Comparison of ENCODE assay signal across 1 cellular context in the genomic region with DNA sequence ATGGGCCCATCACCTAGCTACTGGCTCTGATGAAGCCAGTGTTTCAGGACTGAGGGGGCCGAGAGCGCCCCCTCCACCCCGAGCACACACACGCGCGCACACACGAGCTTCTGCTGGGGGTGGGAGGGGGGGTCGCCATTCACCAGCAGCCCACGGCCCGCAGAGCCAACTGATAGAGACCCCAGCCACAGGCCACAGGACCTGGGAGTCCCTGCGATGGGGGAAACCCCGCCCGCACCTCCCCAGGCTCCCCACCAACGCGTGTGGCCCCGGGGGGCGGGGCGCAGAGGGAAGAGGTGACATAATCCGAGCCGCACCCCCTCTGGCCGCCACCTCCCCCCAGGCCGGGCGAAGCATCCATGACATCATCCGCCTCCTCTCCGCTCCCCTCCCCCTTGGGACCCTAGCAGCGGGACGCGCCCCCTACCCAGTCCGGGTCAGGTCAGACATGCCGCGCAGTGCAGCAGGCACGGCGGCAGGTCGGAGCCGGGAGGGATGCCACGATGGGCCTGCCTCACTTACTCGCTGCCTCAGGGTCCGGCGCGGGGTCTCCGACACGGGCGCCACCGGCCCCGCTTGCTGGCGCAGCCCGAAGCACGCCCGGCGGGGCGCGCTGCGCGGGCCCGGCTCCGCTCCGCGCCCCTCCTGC.
A peak's percentile ranks its signal among the peaks of the same experiment; 100 is the strongest.
TF ChIP-seq lines count a peak whose summit lies in the region.

A gene (minus strand): TSS at position 617 of the 649 bp plus-strand sequence. CDS start 6,386 bp downstream, outside the sequence.

TF ChIP-seq in K562, 482 proteins besides CTCF, POLR2A, EP300 and RAD21 (continued from another document and continues in another):
- TF ChIP-seq, protein P1, sequence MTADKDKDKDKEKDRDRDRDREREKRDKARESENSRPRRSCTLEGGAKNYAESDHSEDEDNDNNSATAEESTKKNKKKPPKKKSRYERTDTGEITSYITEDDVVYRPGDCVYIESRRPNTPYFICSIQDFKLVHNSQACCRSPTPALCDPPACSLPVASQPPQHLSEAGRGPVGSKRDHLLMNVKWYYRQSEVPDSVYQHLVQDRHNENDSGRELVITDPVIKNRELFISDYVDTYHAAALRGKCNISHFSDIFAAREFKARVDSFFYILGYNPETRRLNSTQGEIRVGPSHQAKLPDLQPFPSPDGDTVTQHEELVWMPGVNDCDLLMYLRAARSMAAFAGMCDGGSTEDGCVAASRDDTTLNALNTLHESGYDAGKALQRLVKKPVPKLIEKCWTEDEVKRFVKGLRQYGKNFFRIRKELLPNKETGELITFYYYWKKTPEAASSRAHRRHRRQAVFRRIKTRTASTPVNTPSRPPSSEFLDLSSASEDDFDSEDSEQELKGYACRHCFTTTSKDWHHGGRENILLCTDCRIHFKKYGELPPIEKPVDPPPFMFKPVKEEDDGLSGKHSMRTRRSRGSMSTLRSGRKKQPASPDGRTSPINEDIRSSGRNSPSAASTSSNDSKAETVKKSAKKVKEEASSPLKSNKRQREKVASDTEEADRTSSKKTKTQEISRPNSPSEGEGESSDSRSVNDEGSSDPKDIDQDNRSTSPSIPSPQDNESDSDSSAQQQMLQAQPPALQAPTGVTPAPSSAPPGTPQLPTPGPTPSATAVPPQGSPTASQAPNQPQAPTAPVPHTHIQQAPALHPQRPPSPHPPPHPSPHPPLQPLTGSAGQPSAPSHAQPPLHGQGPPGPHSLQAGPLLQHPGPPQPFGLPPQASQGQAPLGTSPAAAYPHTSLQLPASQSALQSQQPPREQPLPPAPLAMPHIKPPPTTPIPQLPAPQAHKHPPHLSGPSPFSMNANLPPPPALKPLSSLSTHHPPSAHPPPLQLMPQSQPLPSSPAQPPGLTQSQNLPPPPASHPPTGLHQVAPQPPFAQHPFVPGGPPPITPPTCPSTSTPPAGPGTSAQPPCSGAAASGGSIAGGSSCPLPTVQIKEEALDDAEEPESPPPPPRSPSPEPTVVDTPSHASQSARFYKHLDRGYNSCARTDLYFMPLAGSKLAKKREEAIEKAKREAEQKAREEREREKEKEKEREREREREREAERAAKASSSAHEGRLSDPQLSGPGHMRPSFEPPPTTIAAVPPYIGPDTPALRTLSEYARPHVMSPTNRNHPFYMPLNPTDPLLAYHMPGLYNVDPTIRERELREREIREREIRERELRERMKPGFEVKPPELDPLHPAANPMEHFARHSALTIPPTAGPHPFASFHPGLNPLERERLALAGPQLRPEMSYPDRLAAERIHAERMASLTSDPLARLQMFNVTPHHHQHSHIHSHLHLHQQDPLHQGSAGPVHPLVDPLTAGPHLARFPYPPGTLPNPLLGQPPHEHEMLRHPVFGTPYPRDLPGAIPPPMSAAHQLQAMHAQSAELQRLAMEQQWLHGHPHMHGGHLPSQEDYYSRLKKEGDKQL (CRISPR knock-in tag; IDR thresholded peaks at IDR 0.05; ENCODE audit: borderline replicate concordance) = peak; percentile 90
- TF ChIP-seq, protein P2, sequence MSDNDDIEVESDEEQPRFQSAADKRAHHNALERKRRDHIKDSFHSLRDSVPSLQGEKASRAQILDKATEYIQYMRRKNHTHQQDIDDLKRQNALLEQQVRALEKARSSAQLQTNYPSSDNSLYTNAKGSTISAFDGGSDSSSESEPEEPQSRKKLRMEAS (CRISPR knock-in tag; IDR thresholded peaks at IDR 0.05) = 0 out of 2 replicates have a peak, but pooled peaks have one; percentile 34
- TF ChIP-seq NCOR1 (IDR thresholded peaks at IDR 0.05) = peak; percentile 12; the same call in 1 of the 2 replicates
- TF ChIP-seq ZNF253 (CRISPR knock-in tag; conservative IDR thresholded peaks at IDR 0.05) = no peak
- peak; percentile 41; the same call in 1 of the 2 replicates for TF ChIP-seq EP400 (IDR thresholded peaks at IDR 0.05)
- TF ChIP-seq MCM2 (IDR thresholded peaks at IDR 0.05; ENCODE audit: low read depth) = no peak
- TF ChIP-seq NRF1 (conservative IDR thresholded peaks at IDR 0.05 in 1 of 2, IDR thresholded peaks at IDR 0.05 in 1 of 2) = peak; percentile 63 to 70; a peak in 2 of 4 replicates
- TF ChIP-seq, protein P3, sequence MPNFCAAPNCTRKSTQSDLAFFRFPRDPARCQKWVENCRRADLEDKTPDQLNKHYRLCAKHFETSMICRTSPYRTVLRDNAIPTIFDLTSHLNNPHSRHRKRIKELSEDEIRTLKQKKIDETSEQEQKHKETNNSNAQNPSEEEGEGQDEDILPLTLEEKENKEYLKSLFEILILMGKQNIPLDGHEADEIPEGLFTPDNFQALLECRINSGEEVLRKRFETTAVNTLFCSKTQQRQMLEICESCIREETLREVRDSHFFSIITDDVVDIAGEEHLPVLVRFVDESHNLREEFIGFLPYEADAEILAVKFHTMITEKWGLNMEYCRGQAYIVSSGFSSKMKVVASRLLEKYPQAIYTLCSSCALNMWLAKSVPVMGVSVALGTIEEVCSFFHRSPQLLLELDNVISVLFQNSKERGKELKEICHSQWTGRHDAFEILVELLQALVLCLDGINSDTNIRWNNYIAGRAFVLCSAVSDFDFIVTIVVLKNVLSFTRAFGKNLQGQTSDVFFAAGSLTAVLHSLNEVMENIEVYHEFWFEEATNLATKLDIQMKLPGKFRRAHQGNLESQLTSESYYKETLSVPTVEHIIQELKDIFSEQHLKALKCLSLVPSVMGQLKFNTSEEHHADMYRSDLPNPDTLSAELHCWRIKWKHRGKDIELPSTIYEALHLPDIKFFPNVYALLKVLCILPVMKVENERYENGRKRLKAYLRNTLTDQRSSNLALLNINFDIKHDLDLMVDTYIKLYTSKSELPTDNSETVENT (CRISPR knock-in tag; IDR thresholded peaks at IDR 0.05) = peak; percentile 56; the same call in 1 of the 2 replicates
- no peak for TF ChIP-seq FUS (optimal IDR thresholded peaks at IDR 0.05; ENCODE audit: low read depth, low read length)
- TF ChIP-seq SP1 (CRISPR knock-in tag; IDR thresholded peaks at IDR 0.05) = peak; percentile 55
- TF ChIP-seq, protein P4, sequence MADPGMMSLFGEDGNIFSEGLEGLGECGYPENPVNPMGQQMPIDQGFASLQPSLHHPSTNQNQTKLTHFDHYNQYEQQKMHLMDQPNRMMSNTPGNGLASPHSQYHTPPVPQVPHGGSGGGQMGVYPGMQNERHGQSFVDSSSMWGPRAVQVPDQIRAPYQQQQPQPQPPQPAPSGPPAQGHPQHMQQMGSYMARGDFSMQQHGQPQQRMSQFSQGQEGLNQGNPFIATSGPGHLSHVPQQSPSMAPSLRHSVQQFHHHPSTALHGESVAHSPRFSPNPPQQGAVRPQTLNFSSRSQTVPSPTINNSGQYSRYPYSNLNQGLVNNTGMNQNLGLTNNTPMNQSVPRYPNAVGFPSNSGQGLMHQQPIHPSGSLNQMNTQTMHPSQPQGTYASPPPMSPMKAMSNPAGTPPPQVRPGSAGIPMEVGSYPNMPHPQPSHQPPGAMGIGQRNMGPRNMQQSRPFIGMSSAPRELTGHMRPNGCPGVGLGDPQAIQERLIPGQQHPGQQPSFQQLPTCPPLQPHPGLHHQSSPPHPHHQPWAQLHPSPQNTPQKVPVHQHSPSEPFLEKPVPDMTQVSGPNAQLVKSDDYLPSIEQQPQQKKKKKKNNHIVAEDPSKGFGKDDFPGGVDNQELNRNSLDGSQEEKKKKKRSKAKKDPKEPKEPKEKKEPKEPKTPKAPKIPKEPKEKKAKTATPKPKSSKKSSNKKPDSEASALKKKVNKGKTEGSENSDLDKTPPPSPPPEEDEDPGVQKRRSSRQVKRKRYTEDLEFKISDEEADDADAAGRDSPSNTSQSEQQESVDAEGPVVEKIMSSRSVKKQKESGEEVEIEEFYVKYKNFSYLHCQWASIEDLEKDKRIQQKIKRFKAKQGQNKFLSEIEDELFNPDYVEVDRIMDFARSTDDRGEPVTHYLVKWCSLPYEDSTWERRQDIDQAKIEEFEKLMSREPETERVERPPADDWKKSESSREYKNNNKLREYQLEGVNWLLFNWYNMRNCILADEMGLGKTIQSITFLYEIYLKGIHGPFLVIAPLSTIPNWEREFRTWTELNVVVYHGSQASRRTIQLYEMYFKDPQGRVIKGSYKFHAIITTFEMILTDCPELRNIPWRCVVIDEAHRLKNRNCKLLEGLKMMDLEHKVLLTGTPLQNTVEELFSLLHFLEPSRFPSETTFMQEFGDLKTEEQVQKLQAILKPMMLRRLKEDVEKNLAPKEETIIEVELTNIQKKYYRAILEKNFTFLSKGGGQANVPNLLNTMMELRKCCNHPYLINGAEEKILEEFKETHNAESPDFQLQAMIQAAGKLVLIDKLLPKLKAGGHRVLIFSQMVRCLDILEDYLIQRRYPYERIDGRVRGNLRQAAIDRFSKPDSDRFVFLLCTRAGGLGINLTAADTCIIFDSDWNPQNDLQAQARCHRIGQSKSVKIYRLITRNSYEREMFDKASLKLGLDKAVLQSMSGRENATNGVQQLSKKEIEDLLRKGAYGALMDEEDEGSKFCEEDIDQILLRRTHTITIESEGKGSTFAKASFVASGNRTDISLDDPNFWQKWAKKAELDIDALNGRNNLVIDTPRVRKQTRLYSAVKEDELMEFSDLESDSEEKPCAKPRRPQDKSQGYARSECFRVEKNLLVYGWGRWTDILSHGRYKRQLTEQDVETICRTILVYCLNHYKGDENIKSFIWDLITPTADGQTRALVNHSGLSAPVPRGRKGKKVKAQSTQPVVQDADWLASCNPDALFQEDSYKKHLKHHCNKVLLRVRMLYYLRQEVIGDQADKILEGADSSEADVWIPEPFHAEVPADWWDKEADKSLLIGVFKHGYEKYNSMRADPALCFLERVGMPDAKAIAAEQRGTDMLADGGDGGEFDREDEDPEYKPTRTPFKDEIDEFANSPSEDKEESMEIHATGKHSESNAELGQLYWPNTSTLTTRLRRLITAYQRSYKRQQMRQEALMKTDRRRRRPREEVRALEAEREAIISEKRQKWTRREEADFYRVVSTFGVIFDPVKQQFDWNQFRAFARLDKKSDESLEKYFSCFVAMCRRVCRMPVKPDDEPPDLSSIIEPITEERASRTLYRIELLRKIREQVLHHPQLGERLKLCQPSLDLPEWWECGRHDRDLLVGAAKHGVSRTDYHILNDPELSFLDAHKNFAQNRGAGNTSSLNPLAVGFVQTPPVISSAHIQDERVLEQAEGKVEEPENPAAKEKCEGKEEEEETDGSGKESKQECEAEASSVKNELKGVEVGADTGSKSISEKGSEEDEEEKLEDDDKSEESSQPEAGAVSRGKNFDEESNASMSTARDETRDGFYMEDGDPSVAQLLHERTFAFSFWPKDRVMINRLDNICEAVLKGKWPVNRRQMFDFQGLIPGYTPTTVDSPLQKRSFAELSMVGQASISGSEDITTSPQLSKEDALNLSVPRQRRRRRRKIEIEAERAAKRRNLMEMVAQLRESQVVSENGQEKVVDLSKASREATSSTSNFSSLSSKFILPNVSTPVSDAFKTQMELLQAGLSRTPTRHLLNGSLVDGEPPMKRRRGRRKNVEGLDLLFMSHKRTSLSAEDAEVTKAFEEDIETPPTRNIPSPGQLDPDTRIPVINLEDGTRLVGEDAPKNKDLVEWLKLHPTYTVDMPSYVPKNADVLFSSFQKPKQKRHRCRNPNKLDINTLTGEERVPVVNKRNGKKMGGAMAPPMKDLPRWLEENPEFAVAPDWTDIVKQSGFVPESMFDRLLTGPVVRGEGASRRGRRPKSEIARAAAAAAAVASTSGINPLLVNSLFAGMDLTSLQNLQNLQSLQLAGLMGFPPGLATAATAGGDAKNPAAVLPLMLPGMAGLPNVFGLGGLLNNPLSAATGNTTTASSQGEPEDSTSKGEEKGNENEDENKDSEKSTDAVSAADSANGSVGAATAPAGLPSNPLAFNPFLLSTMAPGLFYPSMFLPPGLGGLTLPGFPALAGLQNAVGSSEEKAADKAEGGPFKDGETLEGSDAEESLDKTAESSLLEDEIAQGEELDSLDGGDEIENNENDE (IDR thresholded peaks at IDR 0.05; ENCODE audit: low read depth, low read length) = no peak
- peak; percentile 54; the same call in 1 of the 2 replicates for TF ChIP-seq RBFOX2 (IDR thresholded peaks at IDR 0.05; ENCODE audit: low read depth, low read length)
- TF ChIP-seq ZFX (CRISPR knock-in tag; IDR thresholded peaks at IDR 0.05) = peak; percentile 57; the same call in 1 of the 2 replicates
- peak in 1 of 2 experiments; percentile 57; a peak in 1 of 4 replicates for TF ChIP-seq HDAC1 (IDR thresholded peaks at IDR 0.05)
- peak; percentile 97 for TF ChIP-seq ATF7 (IDR thresholded peaks at IDR 0.05)
- no peak for TF ChIP-seq FOXM1 (IDR thresholded peaks at IDR 0.05; ENCODE audit: low read depth)
- no peak; the same call in 1 of the 2 replicates for TF ChIP-seq FOXM1 (CRISPR knock-in tag; IDR thresholded peaks at IDR 0.05; ENCODE audit: low read depth)
- TF ChIP-seq EGR1 (conservative IDR thresholded peaks at IDR 0.05) = peak; percentile 47
- 0 out of 2 replicates have a peak, but pooled peaks have one; percentile 23 for TF ChIP-seq CTBP1 (IDR thresholded peaks at IDR 0.05; ENCODE audit: borderline replicate concordance)
- no peak for TF ChIP-seq TSC22D4 (tag; IDR thresholded peaks at IDR 0.05)
- TF ChIP-seq JUND (IDR thresholded peaks at IDR 0.05; ENCODE audit: borderline replicate concordance, low read depth, low read length) = peak; percentile 60
- TF ChIP-seq JUND (tag; IDR thresholded peaks at IDR 0.05; ENCODE audit: borderline replicate concordance, low read depth, low read length) = peak; percentile 46; the same call in 1 of the 3 replicates
- TF ChIP-seq GABPB1 (CRISPR knock-in tag; IDR thresholded peaks at IDR 0.05) = peak; percentile 73
- TF ChIP-seq, protein P5, sequence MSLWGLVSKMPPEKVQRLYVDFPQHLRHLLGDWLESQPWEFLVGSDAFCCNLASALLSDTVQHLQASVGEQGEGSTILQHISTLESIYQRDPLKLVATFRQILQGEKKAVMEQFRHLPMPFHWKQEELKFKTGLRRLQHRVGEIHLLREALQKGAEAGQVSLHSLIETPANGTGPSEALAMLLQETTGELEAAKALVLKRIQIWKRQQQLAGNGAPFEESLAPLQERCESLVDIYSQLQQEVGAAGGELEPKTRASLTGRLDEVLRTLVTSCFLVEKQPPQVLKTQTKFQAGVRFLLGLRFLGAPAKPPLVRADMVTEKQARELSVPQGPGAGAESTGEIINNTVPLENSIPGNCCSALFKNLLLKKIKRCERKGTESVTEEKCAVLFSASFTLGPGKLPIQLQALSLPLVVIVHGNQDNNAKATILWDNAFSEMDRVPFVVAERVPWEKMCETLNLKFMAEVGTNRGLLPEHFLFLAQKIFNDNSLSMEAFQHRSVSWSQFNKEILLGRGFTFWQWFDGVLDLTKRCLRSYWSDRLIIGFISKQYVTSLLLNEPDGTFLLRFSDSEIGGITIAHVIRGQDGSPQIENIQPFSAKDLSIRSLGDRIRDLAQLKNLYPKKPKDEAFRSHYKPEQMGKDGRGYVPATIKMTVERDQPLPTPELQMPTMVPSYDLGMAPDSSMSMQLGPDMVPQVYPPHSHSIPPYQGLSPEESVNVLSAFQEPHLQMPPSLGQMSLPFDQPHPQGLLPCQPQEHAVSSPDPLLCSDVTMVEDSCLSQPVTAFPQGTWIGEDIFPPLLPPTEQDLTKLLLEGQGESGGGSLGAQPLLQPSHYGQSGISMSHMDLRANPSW (CRISPR knock-in tag; IDR thresholded peaks at IDR 0.05) = no peak
- peak in 1 of 2 experiments; percentile 34; a peak in 1 of 4 replicates for TF ChIP-seq FOXA3 (CRISPR knock-in tag; conservative IDR thresholded peaks at IDR 0.05 in 1 of 2, IDR thresholded peaks at IDR 0.05 in 1 of 2)
- no peak for TF ChIP-seq HDGF (IDR thresholded peaks at IDR 0.05)
- TF ChIP-seq CEBPG (CRISPR knock-in tag; IDR thresholded peaks at IDR 0.05) = peak; percentile 56; the same call in 1 of the 2 replicates
- no peak; a peak in 1 of 4 replicates for TF ChIP-seq CEBPG (tag; conservative IDR thresholded peaks at IDR 0.05 in 1 of 2, IDR thresholded peaks at IDR 0.05 in 1 of 2)
- TF ChIP-seq JUN (IDR thresholded peaks at IDR 0.05; ENCODE audit: borderline replicate concordance, low read depth, low read length) = peak; percentile 60; the same call in 1 of the 2 replicates
- peak; percentile 93; the same call in 1 of the 2 replicates for TF ChIP-seq JUN (CRISPR knock-in tag; IDR thresholded peaks at IDR 0.05; ENCODE audit: borderline replicate concordance)
